In genomic region chr11:69831985-69832384, GRCh38 we compare ENCODE assay signal across 1 cellular context.
TF ChIP-seq lines count a peak whose summit lies in the region.

No MANE protein-coding gene starts in this region.

TF ChIP-seq in GM23338, 12 proteins besides CTCF, POLR2A, EP300 and RAD21 (continued from another document):
- TF ChIP-seq, protein P1, sequence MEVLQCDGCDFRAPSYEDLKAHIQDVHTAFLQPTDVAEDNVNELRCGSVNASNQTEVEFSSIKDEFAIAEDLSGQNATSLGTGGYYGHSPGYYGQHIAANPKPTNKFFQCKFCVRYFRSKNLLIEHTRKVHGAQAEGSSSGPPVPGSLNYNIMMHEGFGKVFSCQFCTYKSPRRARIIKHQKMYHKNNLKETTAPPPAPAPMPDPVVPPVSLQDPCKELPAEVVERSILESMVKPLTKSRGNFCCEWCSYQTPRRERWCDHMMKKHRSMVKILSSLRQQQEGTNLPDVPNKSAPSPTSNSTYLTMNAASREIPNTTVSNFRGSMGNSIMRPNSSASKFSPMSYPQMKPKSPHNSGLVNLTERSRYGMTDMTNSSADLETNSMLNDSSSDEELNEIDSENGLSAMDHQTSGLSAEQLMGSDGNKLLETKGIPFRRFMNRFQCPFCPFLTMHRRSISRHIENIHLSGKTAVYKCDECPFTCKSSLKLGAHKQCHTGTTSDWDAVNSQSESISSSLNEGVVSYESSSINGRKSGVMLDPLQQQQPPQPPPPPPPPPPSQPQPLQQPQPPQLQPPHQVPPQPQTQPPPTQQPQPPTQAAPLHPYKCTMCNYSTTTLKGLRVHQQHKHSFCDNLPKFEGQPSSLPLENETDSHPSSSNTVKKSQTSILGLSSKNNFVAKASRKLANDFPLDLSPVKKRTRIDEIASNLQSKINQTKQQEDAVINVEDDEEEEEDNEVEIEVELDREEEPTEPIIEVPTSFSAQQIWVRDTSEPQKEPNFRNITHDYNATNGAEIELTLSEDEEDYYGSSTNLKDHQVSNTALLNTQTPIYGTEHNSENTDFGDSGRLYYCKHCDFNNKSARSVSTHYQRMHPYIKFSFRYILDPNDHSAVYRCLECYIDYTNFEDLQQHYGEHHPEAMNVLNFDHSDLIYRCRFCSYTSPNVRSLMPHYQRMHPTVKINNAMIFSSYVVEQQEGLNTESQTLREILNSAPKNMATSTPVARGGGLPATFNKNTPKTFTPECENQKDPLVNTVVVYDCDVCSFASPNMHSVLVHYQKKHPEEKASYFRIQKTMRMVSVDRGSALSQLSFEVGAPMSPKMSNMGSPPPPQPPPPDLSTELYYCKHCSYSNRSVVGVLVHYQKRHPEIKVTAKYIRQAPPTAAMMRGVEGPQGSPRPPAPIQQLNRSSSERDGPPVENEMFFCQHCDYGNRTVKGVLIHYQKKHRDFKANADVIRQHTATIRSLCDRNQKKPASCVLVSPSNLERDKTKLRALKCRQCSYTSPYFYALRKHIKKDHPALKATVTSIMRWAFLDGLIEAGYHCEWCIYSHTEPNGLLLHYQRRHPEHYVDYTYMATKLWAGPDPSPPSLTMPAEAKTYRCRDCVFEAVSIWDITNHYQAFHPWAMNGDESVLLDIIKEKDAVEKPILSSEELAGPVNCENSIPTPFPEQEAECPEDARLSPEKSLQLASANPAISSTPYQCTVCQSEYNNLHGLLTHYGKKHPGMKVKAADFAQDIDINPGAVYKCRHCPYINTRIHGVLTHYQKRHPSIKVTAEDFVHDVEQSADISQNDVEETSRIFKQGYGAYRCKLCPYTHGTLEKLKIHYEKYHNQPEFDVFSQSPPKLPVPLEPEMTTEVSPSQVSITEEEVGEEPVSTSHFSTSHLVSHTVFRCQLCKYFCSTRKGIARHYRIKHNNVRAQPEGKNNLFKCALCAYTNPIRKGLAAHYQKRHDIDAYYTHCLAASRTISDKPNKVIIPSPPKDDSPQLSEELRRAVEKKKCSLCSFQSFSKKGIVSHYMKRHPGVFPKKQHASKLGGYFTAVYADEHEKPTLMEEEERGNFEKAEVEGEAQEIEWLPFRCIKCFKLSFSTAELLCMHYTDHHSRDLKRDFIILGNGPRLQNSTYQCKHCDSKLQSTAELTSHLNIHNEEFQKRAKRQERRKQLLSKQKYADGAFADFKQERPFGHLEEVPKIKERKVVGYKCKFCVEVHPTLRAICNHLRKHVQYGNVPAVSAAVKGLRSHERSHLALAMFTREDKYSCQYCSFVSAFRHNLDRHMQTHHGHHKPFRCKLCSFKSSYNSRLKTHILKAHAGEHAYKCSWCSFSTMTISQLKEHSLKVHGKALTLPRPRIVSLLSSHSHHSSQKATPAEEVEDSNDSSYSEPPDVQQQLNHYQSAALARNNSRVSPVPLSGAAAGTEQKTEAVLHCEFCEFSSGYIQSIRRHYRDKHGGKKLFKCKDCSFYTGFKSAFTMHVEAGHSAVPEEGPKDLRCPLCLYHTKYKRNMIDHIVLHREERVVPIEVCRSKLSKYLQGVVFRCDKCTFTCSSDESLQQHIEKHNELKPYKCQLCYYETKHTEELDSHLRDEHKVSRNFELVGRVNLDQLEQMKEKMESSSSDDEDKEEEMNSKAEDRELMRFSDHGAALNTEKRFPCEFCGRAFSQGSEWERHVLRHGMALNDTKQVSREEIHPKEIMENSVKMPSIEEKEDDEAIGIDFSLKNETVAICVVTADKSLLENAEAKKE (CRISPR knock-in tag; IDR thresholded peaks at IDR 0.05), result no peak
- TF ChIP-seq ZNF331 (CRISPR knock-in tag; IDR thresholded peaks at IDR 0.05; ENCODE audit: low read depth) (no peak), JUNB (IDR thresholded peaks at IDR 0.05; ENCODE audit: unreplicated experiment) (no peak), EZH2 (IDR thresholded peaks at IDR 0.05; ENCODE audit: low read depth, unreplicated experiment) (no peak), ZNF114 (CRISPR knock-in tag; IDR thresholded peaks at IDR 0.05) (no peak), STAT1 (IDR thresholded peaks at IDR 0.05; ENCODE audit: unreplicated experiment) (no peak), ETS1 (IDR thresholded peaks at IDR 0.05) (no peak), NANOG (IDR thresholded peaks at IDR 0.05; ENCODE audit: borderline replicate concordance) (no peak), CREB1 (CRISPR knock-in tag; IDR thresholded peaks at IDR 0.05; ENCODE audit: low read depth) (no peak)
- TF ChIP-seq, protein P2, sequence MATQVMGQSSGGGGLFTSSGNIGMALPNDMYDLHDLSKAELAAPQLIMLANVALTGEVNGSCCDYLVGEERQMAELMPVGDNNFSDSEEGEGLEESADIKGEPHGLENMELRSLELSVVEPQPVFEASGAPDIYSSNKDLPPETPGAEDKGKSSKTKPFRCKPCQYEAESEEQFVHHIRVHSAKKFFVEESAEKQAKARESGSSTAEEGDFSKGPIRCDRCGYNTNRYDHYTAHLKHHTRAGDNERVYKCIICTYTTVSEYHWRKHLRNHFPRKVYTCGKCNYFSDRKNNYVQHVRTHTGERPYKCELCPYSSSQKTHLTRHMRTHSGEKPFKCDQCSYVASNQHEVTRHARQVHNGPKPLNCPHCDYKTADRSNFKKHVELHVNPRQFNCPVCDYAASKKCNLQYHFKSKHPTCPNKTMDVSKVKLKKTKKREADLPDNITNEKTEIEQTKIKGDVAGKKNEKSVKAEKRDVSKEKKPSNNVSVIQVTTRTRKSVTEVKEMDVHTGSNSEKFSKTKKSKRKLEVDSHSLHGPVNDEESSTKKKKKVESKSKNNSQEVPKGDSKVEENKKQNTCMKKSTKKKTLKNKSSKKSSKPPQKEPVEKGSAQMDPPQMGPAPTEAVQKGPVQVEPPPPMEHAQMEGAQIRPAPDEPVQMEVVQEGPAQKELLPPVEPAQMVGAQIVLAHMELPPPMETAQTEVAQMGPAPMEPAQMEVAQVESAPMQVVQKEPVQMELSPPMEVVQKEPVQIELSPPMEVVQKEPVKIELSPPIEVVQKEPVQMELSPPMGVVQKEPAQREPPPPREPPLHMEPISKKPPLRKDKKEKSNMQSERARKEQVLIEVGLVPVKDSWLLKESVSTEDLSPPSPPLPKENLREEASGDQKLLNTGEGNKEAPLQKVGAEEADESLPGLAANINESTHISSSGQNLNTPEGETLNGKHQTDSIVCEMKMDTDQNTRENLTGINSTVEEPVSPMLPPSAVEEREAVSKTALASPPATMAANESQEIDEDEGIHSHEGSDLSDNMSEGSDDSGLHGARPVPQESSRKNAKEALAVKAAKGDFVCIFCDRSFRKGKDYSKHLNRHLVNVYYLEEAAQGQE (IDR thresholded peaks at IDR 0.05; ENCODE audit: unreplicated experiment), result no peak
TF ChIP-seq in GM23338: peak in this region for 0.
